In the genomic region with DNA sequence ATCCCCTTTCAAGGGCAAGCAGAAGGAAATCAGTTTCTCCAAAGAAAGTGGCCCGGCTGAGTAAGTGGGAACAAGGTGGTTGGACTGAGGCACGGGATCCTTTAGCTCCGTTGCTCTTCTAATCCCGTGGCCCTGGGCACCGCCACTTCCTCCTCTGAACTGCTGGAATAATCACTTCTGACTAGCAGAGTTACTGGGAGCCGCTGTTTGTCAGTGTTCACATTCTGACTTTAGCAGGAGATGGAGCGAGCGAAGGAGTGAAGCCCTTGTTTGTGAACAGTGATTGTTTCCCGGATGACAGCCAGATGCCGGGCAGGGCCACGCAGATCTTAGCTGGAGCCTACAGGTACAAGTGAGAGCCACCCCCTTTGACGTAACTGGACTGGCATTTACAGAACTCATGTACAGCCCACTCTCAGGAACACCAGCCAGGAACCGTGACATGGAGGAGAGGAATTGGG, we compare ENCODE assay signal across 8 cellular contexts. TPM values are rescaled to one million over a fixed set of nuclear protein-coding genes. Genes with fewer than 3 reads are reported as not detected.
DNase-seq lines count a peak whose midpoint lies in the region; ATAC-seq and TF ChIP-seq lines count a peak whose summit lies in the region.

No MANE protein-coding gene starts in this region.

- peak overlapping the region; percentile 52 for H3K27ac Mint-ChIP-seq in activated naive CD4-positive, alpha-beta T cell treated with anti-CD3 and anti-CD28 coated beads, Interleukin-2, amount 10 ng/mL, durations not matched to agents 7 days and 5 days
- H3K27ac Mint-ChIP-seq in naive thymus-derived CD8-positive, alpha-beta T cell, result peak overlapping the region; percentile 61 to 95 (median 89)

- POLR2A ChIA-PET in naive thymus-derived CD8-positive, alpha-beta T cell (lab: Charles Lee), result interaction anchor here (0.6 to 3.1 kb wide), 7 partner anchors 10 to 401 kb away, joined by 3 to 34 read pairs (median 7); a partner anchor contains a TSS

- no peaks in the 10 kb centered on the region for H3K27me3 ChIP-seq in esophagus squamous epithelium

- H3K36me3 ChIP-seq in esophagus squamous epithelium, result peaks cover 0 to 18% (median 0%) of the 10 kb centered on the region in 3 donors

- peaks cover 34% of the 10 kb centered on the region for H3K4me1 Mint-ChIP-seq in activated naive CD4-positive, alpha-beta T cell treated with anti-CD3 and anti-CD28 coated beads, Interleukin-2, amount 10 ng/mL, durations not matched to agents 7 days and 5 days
- H3K4me1 Mint-ChIP-seq in naive thymus-derived CD8-positive, alpha-beta T cell, result peaks cover 29 to 75% (median 52%) of the 10 kb centered on the region in 4 donors

- no peaks in the 10 kb centered on the region for H3K9me3 ChIP-seq in esophagus squamous epithelium

- CTCF ChIA-PET in activated naive CD4-positive, alpha-beta T cell treated with anti-CD3 and anti-CD28 coated beads, Interleukin-2, amount 10 ng/mL, durations not matched to agents 7 days and 5 days (lab: Charles Lee), result interaction anchor here (0.6 kb wide), 1 partner anchor 64 kb away, joined by 3 read pairs; no protein-coding TSS in a partner anchor

- peaks cover 12% of the 10 kb centered on the region for H3K27me3 Mint-ChIP-seq in activated naive CD4-positive, alpha-beta T cell treated with anti-CD3 and anti-CD28 coated beads, Interleukin-2, amount 10 ng/mL, durations not matched to agents 7 days and 5 days
- no peaks in the 10 kb centered on the region for H3K27me3 Mint-ChIP-seq in naive thymus-derived CD8-positive, alpha-beta T cell

- no peaks in the 10 kb centered on the region for H3K9me3 Mint-ChIP-seq in activated naive CD4-positive, alpha-beta T cell treated with anti-CD3 and anti-CD28 coated beads, Interleukin-2, amount 10 ng/mL, durations not matched to agents 7 days and 5 days
- H3K9me3 Mint-ChIP-seq in naive thymus-derived CD8-positive, alpha-beta T cell, result no peaks in the 10 kb centered on the region

- ATAC-seq in SK-N-SH treated with all-trans-retinoic acid at 6 μM for 48 hours (peak; percentile 5), GM18861 (IDR thresholded peaks at IDR 0.05; ENCODE audit: unreplicated experiment) (no peak), GM18505 (IDR thresholded peaks at IDR 0.05; ENCODE audit: unreplicated experiment) (no peak), GM19351 (IDR thresholded peaks at IDR 0.05; ENCODE audit: unreplicated experiment) (no peak)
- no peak for ATAC-seq in naive thymus-derived CD8-positive, alpha-beta T cell

- H3K4me3 Mint-ChIP-seq in activated naive CD4-positive, alpha-beta T cell treated with anti-CD3 and anti-CD28 coated beads, Interleukin-2, amount 10 ng/mL, durations not matched to agents 7 days and 5 days, result peak overlapping the region; percentile 68
- peak overlapping the region; percentile 72 to 96 (median 80) for H3K4me3 Mint-ChIP-seq in naive thymus-derived CD8-positive, alpha-beta T cell

- intact Hi-C loops in esophagus squamous epithelium (cut with DNase I), result no loop called here

- H3K27ac ChIP-seq in esophagus squamous epithelium, result peak overlapping the region; percentile 87 to 95 (median 92)

- TF ChIP-seq CTCF in esophagus squamous epithelium (IDR thresholded peaks at IDR 0.05), result no peak

- WGBS in esophagus squamous epithelium, 2 donors, result 23 to 31% methylated on average over 7 to 11 of the region's 13 CpGs

- peak overlapping the region; percentile 77 to 97 (median 96) for H3K4me3 ChIP-seq in esophagus squamous epithelium

- H3K4me1 ChIP-seq in esophagus squamous epithelium, result peaks cover 11 to 42% (median 21%) of the 10 kb centered on the region in 3 donors

- TF ChIP-seq POLR2A in esophagus squamous epithelium (IDR thresholded peaks at IDR 0.05), result no peak
- no peak for TF ChIP-seq POLR2A in GM18505 (IDR thresholded peaks at IDR 0.05; ENCODE audit: borderline replicate concordance, extremely low read depth, insufficient read depth, insufficient read length)

- DNase-seq in activated naive CD4-positive, alpha-beta T cell treated with anti-CD3 and anti-CD28 coated beads, Interleukin-2, amount 10 ng/mL, durations not matched to agents 7 days and 5 days, result no peak
- no peak for DNase-seq in activated naive CD4-positive, alpha-beta T cell treated with Interleukin-2 at 50 U/mL for 16 hours
- DNase-seq in esophagus squamous epithelium (lab: John Stamatoyannopoulos, UW), result no peak
- DNase-seq in naive thymus-derived CD8-positive, alpha-beta T cell, result no peak

- peaks cover 14% of the 10 kb centered on the region for H3K36me3 Mint-ChIP-seq in activated naive CD4-positive, alpha-beta T cell treated with anti-CD3 and anti-CD28 coated beads, Interleukin-2, amount 10 ng/mL, durations not matched to agents 7 days and 5 days
- peaks cover 0 to 10% (median 0%) of the 10 kb centered on the region in 3 donors for H3K36me3 Mint-ChIP-seq in naive thymus-derived CD8-positive, alpha-beta T cell

TF ChIP-seq in SK-N-SH treated with all-trans-retinoic acid at 6 μM for 48 hours, 23 proteins besides CTCF, POLR2A, EP300 and RAD21:
- TF ChIP-seq CSDC2 (CRISPR knock-in tag; IDR thresholded peaks at IDR 0.05) (no peak), TOX (CRISPR knock-in tag; IDR thresholded peaks at IDR 0.05; ENCODE audit: borderline replicate concordance) (no peak), RARB (CRISPR knock-in tag; IDR thresholded peaks at IDR 0.05) (no peak), PPARA (CRISPR knock-in tag; IDR thresholded peaks at IDR 0.05; ENCODE audit: borderline replicate concordance) (no peak), ZNF70 (CRISPR knock-in tag; IDR thresholded peaks at IDR 0.05) (no peak), GLIS3 (CRISPR knock-in tag; IDR thresholded peaks at IDR 0.05) (no peak), ZNF8 (CRISPR knock-in tag; IDR thresholded peaks at IDR 0.05) (no peak)
- TF ChIP-seq, protein P1, sequence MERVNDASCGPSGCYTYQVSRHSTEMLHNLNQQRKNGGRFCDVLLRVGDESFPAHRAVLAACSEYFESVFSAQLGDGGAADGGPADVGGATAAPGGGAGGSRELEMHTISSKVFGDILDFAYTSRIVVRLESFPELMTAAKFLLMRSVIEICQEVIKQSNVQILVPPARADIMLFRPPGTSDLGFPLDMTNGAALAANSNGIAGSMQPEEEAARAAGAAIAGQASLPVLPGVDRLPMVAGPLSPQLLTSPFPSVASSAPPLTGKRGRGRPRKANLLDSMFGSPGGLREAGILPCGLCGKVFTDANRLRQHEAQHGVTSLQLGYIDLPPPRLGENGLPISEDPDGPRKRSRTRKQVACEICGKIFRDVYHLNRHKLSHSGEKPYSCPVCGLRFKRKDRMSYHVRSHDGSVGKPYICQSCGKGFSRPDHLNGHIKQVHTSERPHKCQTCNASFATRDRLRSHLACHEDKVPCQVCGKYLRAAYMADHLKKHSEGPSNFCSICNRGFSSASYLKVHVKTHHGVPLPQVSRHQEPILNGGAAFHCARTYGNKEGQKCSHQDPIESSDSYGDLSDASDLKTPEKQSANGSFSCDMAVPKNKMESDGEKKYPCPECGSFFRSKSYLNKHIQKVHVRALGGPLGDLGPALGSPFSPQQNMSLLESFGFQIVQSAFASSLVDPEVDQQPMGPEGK (CRISPR knock-in tag; IDR thresholded peaks at IDR 0.05; ENCODE audit: borderline replicate concordance), result no peak

RNA-seq across cellular contexts. Expression of a gene that starts 1.3 kb away (rescaled TPM):
- 10 to 100 TPM in 1 of 4 donors, 1 to 10 TPM in 3; 8.9 to 21.2 (median 9.5) TPM for total RNA-seq in esophagus squamous epithelium
- 10 to 100 TPM; 73.9 to 77.8 TPM for total RNA-seq in naive thymus-derived CD8-positive, alpha-beta T cell
- polyA plus RNA-seq in naive thymus-derived CD8-positive, alpha-beta T cell, result 10 to 100 TPM; 17.3 to 36.3 (median 20.4) TPM
